1 cellular context compared by ENCODE assay signal in genomic region chr2:62711832-62712494, GRCh38.
TF ChIP-seq lines count a peak whose summit lies in the region.

No MANE protein-coding gene starts in this region.

TF ChIP-seq in HepG2, 621 proteins besides CTCF, POLR2A, EP300 and RAD21 (continued from another document):
- no peak; the same call in 1 of the 2 replicates for TF ChIP-seq SALL1 (CRISPR knock-in tag; IDR thresholded peaks at IDR 0.05)
- TF ChIP-seq ARHGAP35 (CRISPR knock-in tag; IDR thresholded peaks at IDR 0.05; ENCODE audit: borderline replicate concordance) = no peak
- TF ChIP-seq ZNF143 (CRISPR knock-in tag; IDR thresholded peaks at IDR 0.05) = no peak
- no peak for TF ChIP-seq RFX5 (IDR thresholded peaks at IDR 0.05; ENCODE audit: low read depth, low read length)
- TF ChIP-seq RELA (CRISPR knock-in tag; IDR thresholded peaks at IDR 0.05) = no peak
- TF ChIP-seq NR2F6 (IDR thresholded peaks at IDR 0.05) = 0 out of 2 replicates have a peak, but pooled peaks have one; percentile 8
- no peak for TF ChIP-seq NR2F6 (CRISPR knock-in tag; IDR thresholded peaks at IDR 0.05)
- no peak for TF ChIP-seq TERF1 (CRISPR knock-in tag; IDR thresholded peaks at IDR 0.05)
- TF ChIP-seq ZNF549 (CRISPR knock-in tag; IDR thresholded peaks at IDR 0.05) = no peak
- TF ChIP-seq HOMEZ (CRISPR knock-in tag; IDR thresholded peaks at IDR 0.05; ENCODE audit: low read depth) = peak; percentile 77; the same call in 1 of the 2 replicates
- TF ChIP-seq ZNF615 (CRISPR knock-in tag; IDR thresholded peaks at IDR 0.05; ENCODE audit: borderline replicate concordance) = no peak
- TF ChIP-seq THAP8 (CRISPR knock-in tag; IDR thresholded peaks at IDR 0.05; ENCODE audit: borderline replicate concordance) = no peak
- no peak for TF ChIP-seq ZNF788 (CRISPR knock-in tag; IDR thresholded peaks at IDR 0.05; ENCODE audit: borderline replicate concordance)
- no peak for TF ChIP-seq PRPF4 (IDR thresholded peaks at IDR 0.05; ENCODE audit: low read depth, low read length, poor library complexity, severe bottlenecking)
- TF ChIP-seq HNRNPUL1 (IDR thresholded peaks at IDR 0.05; ENCODE audit: low read depth, low read length) = no peak
- no peak for TF ChIP-seq EED (CRISPR knock-in tag; IDR thresholded peaks at IDR 0.05)
- TF ChIP-seq YEATS4 (CRISPR knock-in tag; IDR thresholded peaks at IDR 0.05; ENCODE audit: borderline replicate concordance) = no peak
- no peak for TF ChIP-seq CREBL2 (CRISPR knock-in tag; IDR thresholded peaks at IDR 0.05; ENCODE audit: borderline replicate concordance)
- no peak for TF ChIP-seq U2AF2 (IDR thresholded peaks at IDR 0.05; ENCODE audit: low read depth, low read length)
- TF ChIP-seq SYNCRIP (IDR thresholded peaks at IDR 0.05; ENCODE audit: insufficient read depth, low read depth, low read length) = no peak
- TF ChIP-seq ZNF746 (CRISPR knock-in tag; IDR thresholded peaks at IDR 0.05) = no peak
